28 cellular contexts compared by ENCODE assay signal in the genomic region with DNA sequence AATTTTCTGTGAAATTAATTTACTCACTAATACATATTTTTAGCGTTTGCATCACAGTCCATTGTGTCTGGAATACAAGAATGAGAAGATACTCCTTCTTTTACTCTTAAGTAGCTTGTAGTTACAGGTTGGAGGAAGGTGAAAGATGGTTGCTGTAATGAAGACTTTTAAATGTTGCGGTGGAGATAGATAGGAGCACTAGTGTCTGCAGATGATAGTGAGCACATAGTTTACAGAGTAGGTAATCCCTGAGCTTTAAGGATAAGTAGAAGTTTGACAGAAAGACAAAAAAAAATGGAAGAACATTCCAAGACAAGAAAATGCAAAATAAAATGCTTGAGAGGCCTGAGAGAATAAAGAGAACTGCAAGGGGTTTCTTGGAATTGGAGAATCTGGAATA. TPM values are rescaled to one million over a fixed set of nuclear protein-coding genes. Genes with fewer than 3 reads are reported as not detected.
DNase-seq lines count a peak whose midpoint lies in the region; ATAC-seq, FAIRE-seq and TF ChIP-seq lines count a peak whose summit lies in the region.
"Had no signal": no experiment of that assay in that cellular context is flagged by ENCODE, and none has a peak within 500 bp of the region (broad histone marks: within the 10 kb centered on the region; RNA-seq: fewer than 3 reads in every experiment).

No MANE protein-coding gene starts in this region.

- no peak for TF ChIP-seq POLR2A in K562 (conservative IDR thresholded peaks at IDR 0.05)

- H3K36me3 ChIP-seq in K562 (ENCODE audit: control insufficient read depth, insufficient read depth, low read length) = no peaks in the 10 kb centered on the region
- H3K36me3 ChIP-seq: BE2C; BLaER1; BLaER1 treated with 17β-estradiol and CSF1 and Interleukin-3, amounts not matched to agents 10 nM and 100 nM had no signal

- FAIRE-seq in K562 (lab: Jason Lieb, UNC) = no peak
- FAIRE-seq: A204.1, A549 had no signal

- no peak for TF ChIP-seq CTCF in K562 (IDR thresholded peaks at IDR 0.05 in 2 of 3, conservative IDR thresholded peaks at IDR 0.05 in 1 of 3; ENCODE audit: insufficient read depth in 2 of 3, low read depth in 1 of 3, low read length in 3 of 3)

- no peaks in the 10 kb centered on the region for H3K27me3 ChIP-seq in K562 (ENCODE audit: control insufficient read depth in 2 of 2, insufficient read depth in 2 of 2, low read length in 2 of 2)
- H3K27me3 ChIP-seq: BE2C; BLaER1; BLaER1 treated with 17β-estradiol and CSF1 and Interleukin-3, amounts not matched to agents 10 nM and 100 nM had no signal

- TF ChIP-seq RAD21 in K562 (CRISPR knock-in tag; conservative IDR thresholded peaks at IDR 0.05 in 1 of 2, IDR thresholded peaks at IDR 0.05 in 1 of 2) = no peak

- ATAC-seq in K562 = peak; percentile 77
- ATAC-seq: A549; CD8-positive, alpha-beta T cell had no signal

- H3K4me3 ChIP-seq in K562 = no peak overlapping the region
- H3K4me3 ChIP-seq: A549; BLaER1; BLaER1 treated with 17β-estradiol and CSF1 and Interleukin-3, amounts not matched to agents 10 nM and 100 nM had no signal

- H2AFZ ChIP-seq in K562 (ENCODE audit: low read depth, low read length) = no peak overlapping the region

- H3K79me2 ChIP-seq in K562 (ENCODE audit: control insufficient read depth, insufficient read depth, low read length) = no peaks in the 10 kb centered on the region

- H4K20me1 ChIP-seq in K562 (replicated peaks; ENCODE audit: control insufficient read depth, insufficient read depth, low read length) = no peaks in the 10 kb centered on the region
- H4K20me1 ChIP-seq: BLaER1; BLaER1 treated with 17β-estradiol and CSF1 and Interleukin-3, amounts not matched to agents 10 nM and 100 nM had no signal

- BruUV-seq in K562 (replicated peaks; lab: Mats Ljungman, UMichigan) = no TSS peak

- H3K4me1 ChIP-seq in K562 (replicated peaks in 1 of 2; ENCODE audit: control insufficient read depth in 2 of 2, insufficient read depth in 2 of 2, low read length in 2 of 2) = peaks cover 2 to 11% of the 10 kb centered on the region in 2 experiments; a peak in 4 of 5 replicates
- H3K4me1 ChIP-seq: A549, BE2C had no signal

- peak in 1 of 4 experiments; percentile 32 for DNase-seq in K562 (ENCODE audit: extremely low read depth in 1 of 4, low spot score in 3 of 4)
- DNase-seq in activated CD8-positive, alpha-beta memory T cell treated with anti-CD3 and anti-CD28 coated beads, Interleukin-2, amount 50 U/mL, for 4 hours = no peak
- DNase-seq: 8988T; ACHN; AML-193; BE2C; C1 segment of cervical spinal cord; Caco-2; Calu3; CD4-positive, alpha-beta memory T cell; CD4-positive, alpha-beta T cell; CD4-positive, CD25-positive, alpha-beta regulatory T cell; CD8-positive, alpha-beta memory T cell; CD8-positive, alpha-beta T cell; COR-L47; DMS 273 treated with DMSO at 0.1 percent for 48 hours; DMS153; DMS53; DMS79; DMS79 treated with DMSO at 0.1 percent for 48 hours; DND-41; EL had no signal

- H3K9me1 ChIP-seq in K562 (ENCODE audit: control insufficient read depth, insufficient read depth, low read length) = no peaks in the 10 kb centered on the region

- H3K4me2 ChIP-seq in K562 (ENCODE audit: insufficient read depth, low read length) = no peak overlapping the region
- H3K4me2 ChIP-seq: A549; BLaER1; BLaER1 treated with 17β-estradiol and CSF1 and Interleukin-3, amounts not matched to agents 10 nM and 100 nM had no signal

- WGBS in K562 (ENCODE audit: insufficient coverage, low coverage, missing lambda C conversion rate) = 0% methylated on average over 2 of the region's 2 CpGs

- H3K9ac ChIP-seq in K562 (ENCODE audit: insufficient read depth in 1 of 2, low read depth in 2 of 2, low read length in 2 of 2) = no peak overlapping the region
- H3K9ac ChIP-seq: BLaER1; BLaER1 treated with 17β-estradiol and CSF1 and Interleukin-3, amounts not matched to agents 10 nM and 100 nM had no signal

- H3K27ac ChIP-seq in K562 (ENCODE audit: extremely low read depth, low read depth, low read length) = no peak overlapping the region
- H3K27ac ChIP-seq: 22Rv1; A549; BLaER1; BLaER1 treated with 17β-estradiol and CSF1 and Interleukin-3, amounts not matched to agents 10 nM and 100 nM; C4-2B had no signal

- no peaks in the 10 kb centered on the region for H3K9me3 ChIP-seq in K562 (replicated peaks; ENCODE audit: control insufficient read depth, insufficient read depth, low read depth, low read length)
- H3K9me3 ChIP-seq: A549; BE2C; BLaER1; BLaER1 treated with 17β-estradiol and CSF1 and Interleukin-3, amounts not matched to agents 10 nM and 100 nM; Caco-2 had no signal

- intact Hi-C loops in K562 (cut with micrococcal nuclease) = no loop called here

- TF ChIP-seq EP300 in K562 (IDR thresholded peaks at IDR 0.05; ENCODE audit: low read length) = no peak

- POLR2A ChIA-PET in K562 (lab: Yijun Ruan, JAX) = interaction anchor here (0.5 kb wide), 1 partner anchor 466 kb away, joined by 3 read pairs; no protein-coding TSS in a partner anchor

- CTCF ChIA-PET in K562 (lab: Yijun Ruan, JAX; ENCODE audit: low intra/inter-chr PET ratio) = no interaction called here

- in situ Hi-C loops in K562 (cut with MboI) = no loop called here

TF ChIP-seq in K562, 482 proteins besides CTCF, POLR2A, EP300 and RAD21:
- TF ChIP-seq TEAD4 (IDR thresholded peaks at IDR 0.05; ENCODE audit: low read length) = peak; percentile 70
- no peak for TF ChIP-seq TEAD4 (CRISPR knock-in tag; IDR thresholded peaks at IDR 0.05; ENCODE audit: borderline replicate concordance)
- peak; percentile 31; the same call in 1 of the 2 replicates for TF ChIP-seq NCOR1 (IDR thresholded peaks at IDR 0.05)
- no peak for TF ChIP-seq SMARCA5 (IDR thresholded peaks at IDR 0.05)
- no peak for TF ChIP-seq JUND (IDR thresholded peaks at IDR 0.05; ENCODE audit: borderline replicate concordance, low read depth, low read length)
- peak; percentile 20; the same call in 1 of the 3 replicates for TF ChIP-seq JUND (tag; IDR thresholded peaks at IDR 0.05; ENCODE audit: borderline replicate concordance, low read depth, low read length)
- peak; percentile 69 for TF ChIP-seq TCF3 (CRISPR knock-in tag; IDR thresholded peaks at IDR 0.05)
- TF ChIP-seq TSC22D4 (tag; IDR thresholded peaks at IDR 0.05) = no peak
- peak; percentile 67 for TF ChIP-seq CBFA2T2 (conservative IDR thresholded peaks at IDR 0.05)
- no peak for TF ChIP-seq FOXP1 (CRISPR knock-in tag; IDR thresholded peaks at IDR 0.05)
- peak; percentile 68 for TF ChIP-seq TAL1 (IDR thresholded peaks at IDR 0.05)
- no peak for TF ChIP-seq MEF2A (IDR thresholded peaks at IDR 0.05; ENCODE audit: control insufficient read depth, low read depth, low read length)
- peak; percentile 45; the same call in 1 of the 2 replicates for TF ChIP-seq MYNN (IDR thresholded peaks at IDR 0.05)
- no peak for TF ChIP-seq MYNN (CRISPR knock-in tag; IDR thresholded peaks at IDR 0.05)
- 0 out of 2 replicates have a peak, but pooled peaks have one; percentile 23 for TF ChIP-seq MTA2 (IDR thresholded peaks at IDR 0.05; ENCODE audit: low read depth)
- TF ChIP-seq FOXM1 (IDR thresholded peaks at IDR 0.05; ENCODE audit: low read depth) = 0 out of 2 replicates have a peak, but pooled peaks have one; percentile 44
- TF ChIP-seq FOXM1 (CRISPR knock-in tag; IDR thresholded peaks at IDR 0.05; ENCODE audit: low read depth) = no peak
- peak; percentile 60; the same call in 1 of the 2 replicates for TF ChIP-seq ARID1B (IDR thresholded peaks at IDR 0.05)
- TF ChIP-seq, protein P1, sequence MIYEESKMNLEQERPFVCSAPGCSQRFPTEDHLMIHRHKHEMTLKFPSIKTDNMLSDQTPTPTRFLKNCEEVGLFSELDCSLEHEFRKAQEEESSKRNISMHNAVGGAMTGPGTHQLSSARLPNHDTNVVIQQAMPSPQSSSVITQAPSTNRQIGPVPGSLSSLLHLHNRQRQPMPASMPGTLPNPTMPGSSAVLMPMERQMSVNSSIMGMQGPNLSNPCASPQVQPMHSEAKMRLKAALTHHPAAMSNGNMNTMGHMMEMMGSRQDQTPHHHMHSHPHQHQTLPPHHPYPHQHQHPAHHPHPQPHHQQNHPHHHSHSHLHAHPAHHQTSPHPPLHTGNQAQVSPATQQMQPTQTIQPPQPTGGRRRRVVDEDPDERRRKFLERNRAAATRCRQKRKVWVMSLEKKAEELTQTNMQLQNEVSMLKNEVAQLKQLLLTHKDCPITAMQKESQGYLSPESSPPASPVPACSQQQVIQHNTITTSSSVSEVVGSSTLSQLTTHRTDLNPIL (CRISPR knock-in tag; IDR thresholded peaks at IDR 0.05) = no peak
- TF ChIP-seq CBFA2T3 (IDR thresholded peaks at IDR 0.05) = peak; percentile 80
- TF ChIP-seq DPF2 (IDR thresholded peaks at IDR 0.05) = peak; percentile 43; the same call in 1 of the 2 replicates
- no peak for TF ChIP-seq KDM2B (CRISPR knock-in tag; IDR thresholded peaks at IDR 0.05)
- TF ChIP-seq ESRRB (CRISPR knock-in tag; IDR thresholded peaks at IDR 0.05; ENCODE audit: borderline replicate concordance) = no peak
- TF ChIP-seq STAT5A (IDR thresholded peaks at IDR 0.05; ENCODE audit: borderline replicate concordance, low read length) = peak; percentile 25; the same call in 1 of the 2 replicates
- TF ChIP-seq TCF7 (IDR thresholded peaks at IDR 0.05; ENCODE audit: borderline replicate concordance) = no peak

RNA-seq across cellular contexts. Expression of a gene that starts 5.4 kb away (rescaled TPM):
- 14.1 and 21.4 TPM in 2 replicates for total RNA-seq in K562 (2011; cell fraction: chromatin; rRNA removed; ENCODE audit: low replicate concordance)
- total RNA-seq in K562 (2011; cell fraction: nucleolus; rRNA removed) = 21.0 and 22.1 TPM in 2 replicates
- 26.5 and 37.0 TPM in 2 replicates for total RNA-seq in K562 (2011; cell fraction: nucleoplasm; rRNA removed)
- total RNA-seq in K562 (2014; rRNA removed) = 23.4 and 25.0 TPM in 2 replicates
- total RNA-seq in K562 (2014; rRNA removed; fragmentation: Illumina TruSeq; extraction: Trizol) = 30.3 and 34.8 TPM in 2 replicates
- 21.6 and 26.3 TPM in 2 replicates for total RNA-seq in K562 (2015; rRNA removed; fragmentation: Illumina TruSeq; extraction: Trizol)
- 26.1 and 27.0 TPM in 2 replicates for total RNA-seq in K562 (2021)
- polyA plus RNA-seq in K562 (2011; rRNA removed) = 19.6 and 26.7 TPM in 2 replicates
- polyA plus RNA-seq in K562 (2011; cell fraction: cytosol; rRNA removed) = 11.6 and 14.2 TPM in 2 replicates
- polyA plus RNA-seq in K562 (2011; cell fraction: nucleus; rRNA removed) = 5.8 and 8.1 TPM in 2 replicates
- 15.9 and 26.6 TPM in 2 replicates for polyA plus RNA-seq in K562 (2012)
- 17.3 and 21.1 TPM in 2 replicates for polyA plus RNA-seq in K562 (2014; fragmentation: Illumina TruSeq; extraction: Trizol)
- polyA plus RNA-seq in K562 (2014; fragmentation: Nextera tagmentation; extraction: Ambion mirVana) = 10 to 100 TPM in 1 of 2 experiments, 1 to 10 TPM in 1; 8.2 to 10.1 TPM
- polyA plus RNA-seq in K562 (2014; rRNA removed) = 14.1 and 15.6 TPM in 2 replicates
- 33.1 and 39.5 TPM in 2 replicates for polyA minus RNA-seq in K562 (2011; rRNA and poly(A)+ RNA removed)
- 15.0 and 20.7 TPM in 2 replicates for polyA minus RNA-seq in K562 (2011; cell fraction: cytosol; rRNA and poly(A)+ RNA removed)
- 6.6 and 10.2 TPM in 2 replicates for polyA minus RNA-seq in K562 (2011; cell fraction: nucleus; rRNA and poly(A)+ RNA removed)
